ENCODE assay signal across 21 cellular contexts in the genomic region with DNA sequence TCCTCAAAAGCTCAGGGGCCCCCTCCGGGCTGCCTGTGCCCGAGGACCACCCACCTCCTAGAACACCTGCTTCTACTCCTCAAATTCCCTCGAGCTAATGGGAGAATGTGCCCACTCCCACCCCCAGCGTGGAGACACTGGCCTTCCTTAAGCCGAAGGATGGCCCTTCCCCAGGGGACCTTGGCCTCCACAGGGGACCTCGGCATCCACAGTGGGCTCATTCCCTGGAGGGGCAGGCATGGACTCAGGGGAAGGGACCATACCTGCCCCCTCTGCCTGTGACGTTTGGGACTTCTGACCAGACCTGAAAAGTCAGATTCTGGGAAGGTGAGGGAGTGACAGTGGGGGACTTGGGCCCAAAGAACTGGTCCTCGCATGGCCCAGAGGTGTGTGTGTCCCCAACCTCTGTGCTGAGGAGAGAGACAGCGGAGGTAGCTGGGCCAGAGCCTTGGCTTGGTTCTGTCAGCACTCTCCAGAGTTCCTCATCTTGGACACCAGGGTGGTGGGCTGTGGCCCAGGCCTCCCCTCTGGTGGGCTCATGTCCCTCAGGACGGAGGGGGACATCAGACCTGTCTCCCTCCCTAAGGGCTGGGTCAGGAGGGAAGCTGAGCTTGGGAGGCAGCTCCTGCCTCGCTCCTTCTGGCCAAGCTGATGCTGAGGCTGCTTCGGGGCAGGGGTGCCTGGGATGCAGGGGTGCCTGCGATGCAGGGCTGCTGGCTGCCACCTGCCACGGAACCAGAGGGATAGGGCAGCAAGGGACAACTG.
A peak's percentile ranks its signal among the peaks of the same experiment; 100 is the strongest.
DNase-seq lines count a peak whose midpoint lies in the region; ATAC-seq and TF ChIP-seq lines count a peak whose summit lies in the region.
"Had no signal": no experiment of that assay in that cellular context is flagged by ENCODE, and none has a peak within 500 bp of the region (broad histone marks: within the 10 kb centered on the region; RNA-seq: fewer than 3 reads in every experiment).

No MANE protein-coding gene starts in this region.

- peak overlapping the region; percentile 74 for H3K4me2 ChIP-seq in OCI-LY7 (ENCODE audit: low read length)

- no peaks in the 10 kb centered on the region for H3K9me2 ChIP-seq in OCI-LY7 (ENCODE audit: insufficient read depth, low read length)

- no peaks in the 10 kb centered on the region for H3K27me3 ChIP-seq in upper lobe of right lung
- H3K27me3 ChIP-seq: esophagus squamous epithelium had no signal

- H3K4me1 Mint-ChIP-seq in stimulated activated naive CD8-positive, alpha-beta T cell treated with anti-CD3 and anti-CD28 coated beads, Interleukin-15, amount 100 ng/mL, for 72 hours = peaks cover 37% of the 10 kb centered on the region
- peaks cover 99 to 100% of the 10 kb centered on the region in 2 donors for H3K4me1 Mint-ChIP-seq in immature natural killer cell
- H3K4me1 Mint-ChIP-seq in activated CD4-positive, alpha-beta T cell treated with anti-CD3 and anti-CD28 coated beads for 36 hours = peaks cover 18% of the 10 kb centered on the region

- TF ChIP-seq CTCF in OCI-LY7 (conservative IDR thresholded peaks at IDR 0.05; ENCODE audit: low read length) (no peak), upper lobe of right lung (IDR thresholded peaks at IDR 0.05) (no peak)

- no TSS peak for BruUV-seq in OCI-LY7 (replicated peaks; lab: Mats Ljungman, UMichigan)

- H3K27ac Mint-ChIP-seq in stimulated activated naive CD8-positive, alpha-beta T cell treated with anti-CD3 and anti-CD28 coated beads, Interleukin-15, amount 100 ng/mL, for 72 hours = peak overlapping the region in 1 of 2 donors; percentile 79
- H3K27ac Mint-ChIP-seq in immature natural killer cell = peak overlapping the region in 5 of 6 donors; percentile 75 to 94 (median 86)
- no peak overlapping the region for H3K27ac Mint-ChIP-seq in activated CD4-positive, alpha-beta T cell treated with anti-CD3 and anti-CD28 coated beads for 36 hours
- H3K27ac Mint-ChIP-seq: activated naive CD8-positive, alpha-beta T cell; progenitor cell of endocrine pancreas had no signal

- ATAC-seq in stimulated activated naive CD8-positive, alpha-beta T cell treated with anti-CD3 and anti-CD28 coated beads, Interleukin-15, amount 100 ng/mL, for 72 hours = peak; percentile 7
- no peak for ATAC-seq in stimulated activated naive CD8-positive, alpha-beta T cell treated with anti-CD3 and anti-CD28 coated beads, Interleukin-15, Interleukin-2, amounts not matched to agents 100 U/mL and 50 U/mL, for 24 hours
- ATAC-seq in upper lobe of right lung (no peak), GM21619 (IDR thresholded peaks at IDR 0.05; ENCODE audit: unreplicated experiment) (no peak), HG03520 (IDR thresholded peaks at IDR 0.05; ENCODE audit: unreplicated experiment) (no peak)
- ATAC-seq in activated CD4-positive, alpha-beta T cell treated with anti-CD3 and anti-CD28 coated beads for 36 hours = no peak

- no peaks in the 10 kb centered on the region for H3K79me2 ChIP-seq in OCI-LY7 (ENCODE audit: insufficient read depth, low read depth, low read length)

- H3K4me3 ChIP-seq in OCI-LY7 (ENCODE audit: low read depth, low read length, poor library complexity, severe bottlenecking) (peak overlapping the region; percentile 48), upper lobe of right lung (no peak overlapping the region)
- H3K4me3 ChIP-seq: esophagus squamous epithelium had no signal

- no peaks in the 10 kb centered on the region for H3K9me3 ChIP-seq in OCI-LY7 (ENCODE audit: low read length)
- H3K9me3 ChIP-seq in upper lobe of right lung = no peaks in the 10 kb centered on the region
- H3K9me3 ChIP-seq: esophagus squamous epithelium had no signal

- POLR2A ChIA-PET in OCI-LY7 (lab: Charles Lee) = no interaction called here
- POLR2A ChIA-PET in activated CD4-positive, alpha-beta T cell treated with anti-CD3 and anti-CD28 coated beads for 36 hours (lab: Charles Lee) = interaction anchor here (0.6 kb wide), 1 partner anchor 29 kb away, joined by 3 read pairs; no protein-coding TSS in a partner anchor

- no peaks in the 10 kb centered on the region for H4K20me1 ChIP-seq in OCI-LY7 (ENCODE audit: insufficient read depth, low read length)

- peaks cover 0 to 13% (median under 1%) of the 10 kb centered on the region in 3 donors for H3K36me3 Mint-ChIP-seq in immature natural killer cell
- no peaks in the 10 kb centered on the region for H3K36me3 Mint-ChIP-seq in activated CD4-positive, alpha-beta T cell treated with anti-CD3 and anti-CD28 coated beads for 36 hours (ENCODE audit: low read depth)
- H3K36me3 Mint-ChIP-seq: activated naive CD8-positive, alpha-beta T cell had no signal

- no peak for DNase-seq in stimulated activated naive CD8-positive, alpha-beta T cell treated with anti-CD3 and anti-CD28 coated beads, Interleukin-15, amount 100 ng/mL, for 72 hours
- no peak for DNase-seq in stimulated activated naive CD8-positive, alpha-beta T cell treated with anti-CD3 and anti-CD28 coated beads, Interleukin-15, Interleukin-2, amounts not matched to agents 100 U/mL and 50 U/mL, for 24 hours
- DNase-seq in OCI-LY7 (ENCODE audit: low spot score) (no peak), immature natural killer cell (no peak), upper lobe of right lung (peak; percentile 52)
- DNase-seq in activated CD4-positive, alpha-beta T cell treated with anti-CD3 and anti-CD28 coated beads for 36 hours = no peak
- DNase-seq: esophagus squamous epithelium, kidney glomerular epithelial cell, NCI-H1436 treated with DMSO at 0.1 percent for 48 hours, NCI-H526 treated with DMSO at 0.1 percent for 48 hours, nephron progenitor cell, OCI-M1, SIG-M5, WERI-Rb-1 had no signal

- H3K9me3 Mint-ChIP-seq in stimulated activated naive CD8-positive, alpha-beta T cell treated with anti-CD3 and anti-CD28 coated beads, Interleukin-15, amount 100 ng/mL, for 72 hours = no peaks in the 10 kb centered on the region
- H3K9me3 Mint-ChIP-seq in immature natural killer cell = no peaks in the 10 kb centered on the region
- no peaks in the 10 kb centered on the region for H3K9me3 Mint-ChIP-seq in activated CD4-positive, alpha-beta T cell treated with anti-CD3 and anti-CD28 coated beads for 36 hours (ENCODE audit: low read depth)
- H3K9me3 Mint-ChIP-seq: activated T-cell treated with anti-CD3 and anti-CD28 coated beads, Interleukin-2, amount 50 U/mL, for 4 hours; nephron progenitor cell; type B pancreatic cell had no signal

- intact Hi-C loops in OCI-LY7 (cut with micrococcal nuclease; ENCODE audit: unreplicated experiment) = no loop called here
- intact Hi-C loops in upper lobe of right lung (cut with DNase I) = no loop called here
- intact Hi-C loops in activated CD4-positive, alpha-beta T cell treated with anti-CD3 and anti-CD28 coated beads for 36 hours (cut with DNase I, micrococcal nuclease) = no loop called here

- no peak overlapping the region for H2AFZ ChIP-seq in OCI-LY7 (ENCODE audit: low read length)

- H3K36me3 ChIP-seq in OCI-LY7 (ENCODE audit: insufficient read depth, low read length) (no peaks in the 10 kb centered on the region), upper lobe of right lung (no peaks in the 10 kb centered on the region)
- H3K36me3 ChIP-seq: esophagus squamous epithelium had no signal

- H3K27ac ChIP-seq in OCI-LY7 (ENCODE audit: low read depth, low read length, poor library complexity, severe bottlenecking) (no peak overlapping the region), upper lobe of right lung (no peak overlapping the region)
- H3K27ac ChIP-seq: esophagus squamous epithelium, HL-60, WERI-Rb-1 had no signal

- no peaks in the 10 kb centered on the region for H3K27me3 Mint-ChIP-seq in stimulated activated naive CD8-positive, alpha-beta T cell treated with anti-CD3 and anti-CD28 coated beads, Interleukin-15, amount 100 ng/mL, for 72 hours
- no peaks in the 10 kb centered on the region for H3K27me3 Mint-ChIP-seq in immature natural killer cell (ENCODE audit: low read depth in 3 of 3)
- no peaks in the 10 kb centered on the region for H3K27me3 Mint-ChIP-seq in activated CD4-positive, alpha-beta T cell treated with anti-CD3 and anti-CD28 coated beads for 36 hours
- H3K27me3 Mint-ChIP-seq: activated naive CD8-positive, alpha-beta T cell; progenitor cell of endocrine pancreas; type B pancreatic cell had no signal

- CTCF ChIA-PET in OCI-LY7 (lab: Charles Lee; ENCODE audit: unreplicated experiment) = no interaction called here
- CTCF ChIA-PET in activated CD4-positive, alpha-beta T cell treated with anti-CD3 and anti-CD28 coated beads for 36 hours (lab: Charles Lee) = interaction anchor here (0.6 to 0.7 kb wide), 2 partner anchors 216 to 313 kb away, joined by 3 read pairs; no protein-coding TSS in a partner anchor

- H3K4me1 ChIP-seq in OCI-LY7 (ENCODE audit: insufficient read depth, low read length, poor library complexity, severe bottlenecking) (peaks cover 35% of the 10 kb centered on the region), upper lobe of right lung (peaks cover 5% of the 10 kb centered on the region)

- H3K4me3 Mint-ChIP-seq in stimulated activated naive CD8-positive, alpha-beta T cell treated with anti-CD3 and anti-CD28 coated beads, Interleukin-15, amount 100 ng/mL, for 72 hours = peak overlapping the region in 1 of 2 donors; percentile 30
- peak overlapping the region in 4 of 5 donors; percentile 0 to 75 (median 64) for H3K4me3 Mint-ChIP-seq in immature natural killer cell
- H3K4me3 Mint-ChIP-seq in activated CD4-positive, alpha-beta T cell treated with anti-CD3 and anti-CD28 coated beads for 36 hours = no peak overlapping the region
- H3K4me3 Mint-ChIP-seq: activated naive CD8-positive, alpha-beta T cell; activated T-cell treated with anti-CD3 and anti-CD28 coated beads, Interleukin-2, amount 50 U/mL, for 4 hours; nephron progenitor cell; type B pancreatic cell had no signal
